Comparison of ENCODE assay signal across 7 cellular contexts in genomic region chr10:45734867-45735266, GRCh38. TPM values are rescaled to one million over a fixed set of nuclear protein-coding genes. Genes with fewer than 3 reads are reported as not detected.
A peak's percentile ranks its signal among the peaks of the same experiment; 100 is the strongest.
DNase-seq lines count a peak whose midpoint lies in the region; ATAC-seq, FAIRE-seq and TF ChIP-seq lines count a peak whose summit lies in the region.
"Not testable (repeated sequence)": the region's sequence is repeated elsewhere in the genome, so short reads cannot be mapped to it uniquely, and the experiment has no call there.

No MANE protein-coding gene starts in this region.

- H3K27ac Mint-ChIP-seq in CD4-positive, alpha-beta memory T cell; chondrocyte (ENCODE audit: unreplicated experiment); osteocyte (ENCODE audit: unreplicated experiment): not testable (repeated sequence)

- not testable (repeated sequence) for H3K9me2 ChIP-seq in SK-N-SH

- not testable (repeated sequence) for H3K4me3 Mint-ChIP-seq in CD4-positive, alpha-beta memory T cell; chondrocyte (ENCODE audit: unreplicated experiment); osteocyte (ENCODE audit: unreplicated experiment)

- DNase-seq in CD4-positive, alpha-beta memory T cell: peak in 4 of 5 donors; percentile 11 to 20 (median 16)
- DNase-seq in H54 (ENCODE audit: insufficient read length, low spot score); SK-N-SH; chondrocyte (ENCODE audit: low spot score); HepG2 (ENCODE audit: low spot score); osteocyte (ENCODE audit: extremely low spot score, unreplicated experiment): not testable (repeated sequence)
- DNase-seq in fibroblast of pulmonary artery (ENCODE audit: low read depth): peak; percentile 2

- H3K9me3 Mint-ChIP-seq in CD4-positive, alpha-beta memory T cell; chondrocyte (ENCODE audit: low read depth); osteocyte (ENCODE audit: unreplicated experiment): not testable (repeated sequence)

- not testable (repeated sequence) for H3K9ac ChIP-seq in SK-N-SH; HepG2 (ENCODE audit: insufficient read depth, low read depth, low read length)

- H3K36me3 Mint-ChIP-seq in CD4-positive, alpha-beta memory T cell: peaks cover 0 to 13% of the 10 kb centered on the region in 2 donors
- H3K36me3 Mint-ChIP-seq in chondrocyte (ENCODE audit: low read depth); osteocyte (ENCODE audit: unreplicated experiment): not testable (repeated sequence)

- H3K4me1 ChIP-seq in CD4-positive, alpha-beta memory T cell (ENCODE audit: insufficient read depth, low read length); SK-N-SH (ENCODE audit: control insufficient read depth in 1 of 2, insufficient read depth in 2 of 2, low read depth in 1 of 2, low read length in 1 of 2); HepG2 (ENCODE audit: insufficient read depth, low read length): not testable (repeated sequence)

- TF ChIP-seq EP300 in SK-N-SH (IDR thresholded peaks at IDR 0.05; ENCODE audit: borderline replicate concordance in 1 of 2, low read depth in 1 of 2, low read length in 1 of 2); HepG2 (IDR thresholded peaks at IDR 0.05; ENCODE audit: low read depth in 2 of 2, low read length in 2 of 2); HepG2 (CRISPR knock-in tag; IDR thresholded peaks at IDR 0.05; ENCODE audit: borderline replicate concordance): not testable (repeated sequence)

- CTCF ChIA-PET in CD4-positive, alpha-beta memory T cell (lab: Charles Lee; ENCODE audit: partially characterized antibody): interaction anchor here (0.8 kb wide), 1 partner anchor 270 kb away, joined by 3 read pairs; no protein-coding TSS in a partner anchor
- CTCF ChIA-PET in SK-N-SH (lab: Yijun Ruan, JAX); HepG2 (lab: Yijun Ruan, JAX; ENCODE audit: low intra/inter-chr PET ratio, low total read pairs): not testable (repeated sequence)

- H3F3A ChIP-seq in SK-N-SH (replicated peaks; ENCODE audit: insufficient read depth): not testable (repeated sequence)

- H3K79me2 ChIP-seq in SK-N-SH (ENCODE audit: insufficient read depth); HepG2 (ENCODE audit: insufficient read depth, low read length): not testable (repeated sequence)

- H3K27me3 Mint-ChIP-seq in CD4-positive, alpha-beta memory T cell; chondrocyte (ENCODE audit: low read depth); osteocyte (ENCODE audit: unreplicated experiment): not testable (repeated sequence)

- H3K4me1 Mint-ChIP-seq in CD4-positive, alpha-beta memory T cell; chondrocyte (ENCODE audit: low read depth); osteocyte (ENCODE audit: unreplicated experiment): not testable (repeated sequence)

- not testable (repeated sequence) for H3K27ac ChIP-seq in CD4-positive, alpha-beta memory T cell (ENCODE audit: low read depth, low read length); SK-N-SH (ENCODE audit: low read depth in 2 of 2, low read length in 1 of 2); HepG2 (ENCODE audit: extremely low read length, insufficient read depth, low read length)

- H3K4me3 ChIP-seq in CD4-positive, alpha-beta memory T cell (ENCODE audit: low read length in 2 of 2); SK-N-SH (ENCODE audit: low read depth in 2 of 2, low read length in 1 of 2); fibroblast of pulmonary artery (replicated peaks; ENCODE audit: low read depth, low read length); HepG2 (replicated peaks in 1 of 3; ENCODE audit: insufficient read depth in 1 of 3, low read depth in 2 of 3, low read length in 3 of 3): not testable (repeated sequence)

- intact Hi-C loops in CD4-positive, alpha-beta memory T cell (cut with micrococcal nuclease): loop anchor here (10.0 kb wide), 1 partner anchor 270 kb away; no protein-coding TSS in a partner anchor
- intact Hi-C loops in HepG2 (cut with micrococcal nuclease; ENCODE audit: unreplicated experiment): not testable (repeated sequence)

- H3K4me2 ChIP-seq in SK-N-SH; HepG2 (ENCODE audit: low read depth, low read length): not testable (repeated sequence)

- not testable (repeated sequence) for BruUV-seq in HepG2 (replicated peaks; lab: Mats Ljungman, UMichigan)

- not testable (repeated sequence) for TF ChIP-seq POLR2A in H54 (IDR thresholded peaks at IDR 0.05; ENCODE audit: low read depth, low read length); HepG2 (IDR thresholded peaks at IDR 0.05; ENCODE audit: insufficient read depth in 1 of 2, low read depth in 2 of 2, low read length in 2 of 2)

- ATAC-seq in HepG2: not testable (repeated sequence)

- H2AFZ ChIP-seq in SK-N-SH (ENCODE audit: low read depth); HepG2 (ENCODE audit: low read length): not testable (repeated sequence)

- H3K36me3 ChIP-seq in CD4-positive, alpha-beta memory T cell (ENCODE audit: insufficient read depth, low read length); SK-N-SH (replicated peaks in 1 of 2; ENCODE audit: control insufficient read depth in 1 of 2, insufficient read depth in 2 of 2, low read length in 1 of 2); HepG2 (replicated peaks in 1 of 2; ENCODE audit: control insufficient read depth in 1 of 2, insufficient read depth in 2 of 2, low read length in 2 of 2): not testable (repeated sequence)

- in situ Hi-C loops in HepG2 (cut with HindIII; ENCODE audit: extremely low pct_ligation_motif_present, low pct_unique_long_range_greater_than_20kb): not testable (repeated sequence)

- not testable (repeated sequence) for H4K20me1 ChIP-seq in SK-N-SH (ENCODE audit: insufficient read depth); HepG2 (ENCODE audit: insufficient read depth, low read length)

- H3K27me3 ChIP-seq in CD4-positive, alpha-beta memory T cell (ENCODE audit: insufficient read depth, low read length); SK-N-SH (ENCODE audit: insufficient read depth); HepG2 (ENCODE audit: control insufficient read depth in 1 of 2, insufficient read depth in 2 of 2, low read length in 2 of 2): not testable (repeated sequence)

- 85% methylated on average over 1 of the region's 1 CpG for WGBS in SK-N-SH (ENCODE audit: low lambda C conversion rate)
- WGBS in HepG2 (ENCODE audit: low lambda C conversion rate): 100% methylated on average over 1 of the region's 1 CpG

- peak; percentile 78 for FAIRE-seq in H54 (lab: Jason Lieb, UNC)
- not testable (repeated sequence) for FAIRE-seq in HepG2 (lab: Jason Lieb, UNC)

- POLR2A ChIA-PET in CD4-positive, alpha-beta memory T cell (lab: Charles Lee; ENCODE audit: partially characterized antibody); SK-N-SH (lab: Yijun Ruan, JAX); HepG2 (lab: Yijun Ruan, JAX): not testable (repeated sequence)

- TF ChIP-seq RAD21 in SK-N-SH (IDR thresholded peaks at IDR 0.05; ENCODE audit: low read length): peak; percentile 43
- TF ChIP-seq RAD21 in HepG2 (CRISPR knock-in tag; IDR thresholded peaks at IDR 0.05): not testable (repeated sequence)

- H3K9me3 ChIP-seq in CD4-positive, alpha-beta memory T cell (ENCODE audit: control insufficient read depth in 1 of 2, low read length in 2 of 2); SK-N-SH; HepG2 (ENCODE audit: low read length): not testable (repeated sequence)

- not testable (repeated sequence) for TF ChIP-seq CTCF in SK-N-SH (IDR thresholded peaks at IDR 0.05); HepG2 (CRISPR knock-in tag; IDR thresholded peaks at IDR 0.05)
- peak; percentile 61 for TF ChIP-seq CTCF in chondrocyte (IDR thresholded peaks at IDR 0.05)
- TF ChIP-seq CTCF in fibroblast of pulmonary artery (IDR thresholded peaks at IDR 0.05; ENCODE audit: low read length, missing control alignments): peak; percentile 18
- TF ChIP-seq CTCF in osteocyte (IDR thresholded peaks at IDR 0.05): peak; percentile 38

RNA-seq across cellular contexts. Expression of gene WASHC2C, which starts 7.8 kb away (rescaled TPM):
- total RNA-seq in CD4-positive, alpha-beta memory T cell: 10 to 100 TPM; 72.4 to 77.2 TPM
- 10 to 100 TPM in 1 of 2 donors, 1 to 10 TPM in 1; 4.2 to 32.9 TPM for polyA plus RNA-seq in CD4-positive, alpha-beta memory T cell
- 17.9 and 24.0 TPM in 2 replicates for polyA plus RNA-seq in SK-N-SH (2012; rRNA removed)
- 17.1 and 19.7 TPM in 2 replicates for polyA plus RNA-seq in SK-N-SH (2012; cell fraction: cytosol; rRNA removed)
- polyA plus RNA-seq in SK-N-SH (2012; cell fraction: nucleus; rRNA removed): 37.7 and 54.7 TPM in 2 replicates
- total RNA-seq in chondrocyte: 45.6 to 53.3 TPM (median 46.1 TPM) in 3 replicates
- 19.1 and 20.8 TPM in 2 replicates for total RNA-seq in HepG2 (2016; rRNA removed; fragmentation: Illumina TruSeq; extraction: Trizol)
- 4.8 and 4.9 TPM in 2 replicates for total RNA-seq in HepG2 (2016; cell fraction: cytosol; rRNA removed; fragmentation: Illumina TruSeq; extraction: Trizol; ENCODE audit: low read depth)
- total RNA-seq in HepG2 (2016; cell fraction: insoluble cytoplasmic fraction; rRNA removed; fragmentation: Illumina TruSeq; extraction: Trizol): 18.7 and 21.2 TPM in 2 replicates
- 6.2 and 7.1 TPM in 2 replicates for total RNA-seq in HepG2 (2016; cell fraction: membrane; rRNA removed; fragmentation: Illumina TruSeq; extraction: Trizol)
- 25.9 and 29.1 TPM in 2 replicates for total RNA-seq in HepG2 (2016; cell fraction: nucleus; rRNA removed; fragmentation: Illumina TruSeq; extraction: Trizol)
- 17.3 and 17.8 TPM in 2 replicates for polyA plus RNA-seq in HepG2 (2011; rRNA removed)
- polyA plus RNA-seq in HepG2 (2011; cell fraction: cytosol; rRNA removed): 7.0 and 7.1 TPM in 2 replicates
- 42.7 and 47.3 TPM in 2 replicates for polyA plus RNA-seq in HepG2 (2011; cell fraction: nucleus; rRNA removed)
- 12.5 and 12.9 TPM in 2 replicates for polyA plus RNA-seq in HepG2 (2012)
- polyA plus RNA-seq in HepG2 (2016; cell fraction: cytosol; fragmentation: Illumina TruSeq; extraction: Trizol; ENCODE audit: low read depth): 1.4 and 1.9 TPM in 2 replicates
- polyA plus RNA-seq in HepG2 (2016; cell fraction: insoluble cytoplasmic fraction; fragmentation: Illumina TruSeq; extraction: Trizol; ENCODE audit: low read depth): 15.1 and 16.3 TPM in 2 replicates
- polyA plus RNA-seq in HepG2 (2016; cell fraction: membrane; fragmentation: Illumina TruSeq; extraction: Trizol; ENCODE audit: low read depth): 3.0 and 3.8 TPM in 2 replicates
- polyA plus RNA-seq in HepG2 (2016; cell fraction: nucleus; fragmentation: Illumina TruSeq; extraction: Trizol; ENCODE audit: insufficient read depth, low read depth): 55.5 and 56.4 TPM in 2 replicates
- 8.0 and 18.3 TPM in 2 replicates for polyA minus RNA-seq in HepG2 (2011; rRNA and poly(A)+ RNA removed; ENCODE audit: low replicate concordance)
- 8.4 and 9.6 TPM in 2 replicates for polyA minus RNA-seq in HepG2 (2011; cell fraction: cytosol; rRNA and poly(A)+ RNA removed)
- 39.1 and 55.3 TPM in 2 replicates for polyA minus RNA-seq in HepG2 (2011; cell fraction: nucleus; rRNA and poly(A)+ RNA removed)
- total RNA-seq in osteocyte: 62.8 and 70.5 TPM in 2 replicates
